In the genomic region with DNA sequence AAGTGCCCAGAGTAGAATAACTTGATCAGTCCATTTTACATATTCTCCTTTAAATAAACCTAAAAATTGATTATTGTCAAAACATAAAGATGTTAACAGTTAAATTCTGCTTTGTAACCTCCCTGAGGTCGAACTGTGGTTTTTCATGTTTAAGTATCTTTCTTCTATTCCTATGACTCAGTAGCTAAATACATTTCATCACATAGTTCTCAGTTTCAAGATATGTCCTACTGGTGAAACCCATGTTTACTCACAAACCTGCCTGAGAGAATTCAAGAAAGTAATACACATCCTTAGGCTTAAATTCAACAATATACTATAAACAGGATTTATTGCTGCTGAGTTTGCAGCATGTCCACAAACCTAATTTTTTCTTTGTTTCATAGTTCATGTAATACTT, we compare ENCODE assay signal across 1 cellular context.
TF ChIP-seq lines count a peak whose summit lies in the region.

No MANE protein-coding gene starts in this region.

TF ChIP-seq in GM23338, 12 proteins besides CTCF, POLR2A, EP300 and RAD21 (continued from another document):
- TF ChIP-seq, protein P1, sequence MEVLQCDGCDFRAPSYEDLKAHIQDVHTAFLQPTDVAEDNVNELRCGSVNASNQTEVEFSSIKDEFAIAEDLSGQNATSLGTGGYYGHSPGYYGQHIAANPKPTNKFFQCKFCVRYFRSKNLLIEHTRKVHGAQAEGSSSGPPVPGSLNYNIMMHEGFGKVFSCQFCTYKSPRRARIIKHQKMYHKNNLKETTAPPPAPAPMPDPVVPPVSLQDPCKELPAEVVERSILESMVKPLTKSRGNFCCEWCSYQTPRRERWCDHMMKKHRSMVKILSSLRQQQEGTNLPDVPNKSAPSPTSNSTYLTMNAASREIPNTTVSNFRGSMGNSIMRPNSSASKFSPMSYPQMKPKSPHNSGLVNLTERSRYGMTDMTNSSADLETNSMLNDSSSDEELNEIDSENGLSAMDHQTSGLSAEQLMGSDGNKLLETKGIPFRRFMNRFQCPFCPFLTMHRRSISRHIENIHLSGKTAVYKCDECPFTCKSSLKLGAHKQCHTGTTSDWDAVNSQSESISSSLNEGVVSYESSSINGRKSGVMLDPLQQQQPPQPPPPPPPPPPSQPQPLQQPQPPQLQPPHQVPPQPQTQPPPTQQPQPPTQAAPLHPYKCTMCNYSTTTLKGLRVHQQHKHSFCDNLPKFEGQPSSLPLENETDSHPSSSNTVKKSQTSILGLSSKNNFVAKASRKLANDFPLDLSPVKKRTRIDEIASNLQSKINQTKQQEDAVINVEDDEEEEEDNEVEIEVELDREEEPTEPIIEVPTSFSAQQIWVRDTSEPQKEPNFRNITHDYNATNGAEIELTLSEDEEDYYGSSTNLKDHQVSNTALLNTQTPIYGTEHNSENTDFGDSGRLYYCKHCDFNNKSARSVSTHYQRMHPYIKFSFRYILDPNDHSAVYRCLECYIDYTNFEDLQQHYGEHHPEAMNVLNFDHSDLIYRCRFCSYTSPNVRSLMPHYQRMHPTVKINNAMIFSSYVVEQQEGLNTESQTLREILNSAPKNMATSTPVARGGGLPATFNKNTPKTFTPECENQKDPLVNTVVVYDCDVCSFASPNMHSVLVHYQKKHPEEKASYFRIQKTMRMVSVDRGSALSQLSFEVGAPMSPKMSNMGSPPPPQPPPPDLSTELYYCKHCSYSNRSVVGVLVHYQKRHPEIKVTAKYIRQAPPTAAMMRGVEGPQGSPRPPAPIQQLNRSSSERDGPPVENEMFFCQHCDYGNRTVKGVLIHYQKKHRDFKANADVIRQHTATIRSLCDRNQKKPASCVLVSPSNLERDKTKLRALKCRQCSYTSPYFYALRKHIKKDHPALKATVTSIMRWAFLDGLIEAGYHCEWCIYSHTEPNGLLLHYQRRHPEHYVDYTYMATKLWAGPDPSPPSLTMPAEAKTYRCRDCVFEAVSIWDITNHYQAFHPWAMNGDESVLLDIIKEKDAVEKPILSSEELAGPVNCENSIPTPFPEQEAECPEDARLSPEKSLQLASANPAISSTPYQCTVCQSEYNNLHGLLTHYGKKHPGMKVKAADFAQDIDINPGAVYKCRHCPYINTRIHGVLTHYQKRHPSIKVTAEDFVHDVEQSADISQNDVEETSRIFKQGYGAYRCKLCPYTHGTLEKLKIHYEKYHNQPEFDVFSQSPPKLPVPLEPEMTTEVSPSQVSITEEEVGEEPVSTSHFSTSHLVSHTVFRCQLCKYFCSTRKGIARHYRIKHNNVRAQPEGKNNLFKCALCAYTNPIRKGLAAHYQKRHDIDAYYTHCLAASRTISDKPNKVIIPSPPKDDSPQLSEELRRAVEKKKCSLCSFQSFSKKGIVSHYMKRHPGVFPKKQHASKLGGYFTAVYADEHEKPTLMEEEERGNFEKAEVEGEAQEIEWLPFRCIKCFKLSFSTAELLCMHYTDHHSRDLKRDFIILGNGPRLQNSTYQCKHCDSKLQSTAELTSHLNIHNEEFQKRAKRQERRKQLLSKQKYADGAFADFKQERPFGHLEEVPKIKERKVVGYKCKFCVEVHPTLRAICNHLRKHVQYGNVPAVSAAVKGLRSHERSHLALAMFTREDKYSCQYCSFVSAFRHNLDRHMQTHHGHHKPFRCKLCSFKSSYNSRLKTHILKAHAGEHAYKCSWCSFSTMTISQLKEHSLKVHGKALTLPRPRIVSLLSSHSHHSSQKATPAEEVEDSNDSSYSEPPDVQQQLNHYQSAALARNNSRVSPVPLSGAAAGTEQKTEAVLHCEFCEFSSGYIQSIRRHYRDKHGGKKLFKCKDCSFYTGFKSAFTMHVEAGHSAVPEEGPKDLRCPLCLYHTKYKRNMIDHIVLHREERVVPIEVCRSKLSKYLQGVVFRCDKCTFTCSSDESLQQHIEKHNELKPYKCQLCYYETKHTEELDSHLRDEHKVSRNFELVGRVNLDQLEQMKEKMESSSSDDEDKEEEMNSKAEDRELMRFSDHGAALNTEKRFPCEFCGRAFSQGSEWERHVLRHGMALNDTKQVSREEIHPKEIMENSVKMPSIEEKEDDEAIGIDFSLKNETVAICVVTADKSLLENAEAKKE (CRISPR knock-in tag; IDR thresholded peaks at IDR 0.05): no peak
- TF ChIP-seq POLR2AphosphoS5 (IDR thresholded peaks at IDR 0.05; ENCODE audit: low read depth): no peak
